Comparison of ENCODE assay signal across 20 cellular contexts in the genomic region with DNA sequence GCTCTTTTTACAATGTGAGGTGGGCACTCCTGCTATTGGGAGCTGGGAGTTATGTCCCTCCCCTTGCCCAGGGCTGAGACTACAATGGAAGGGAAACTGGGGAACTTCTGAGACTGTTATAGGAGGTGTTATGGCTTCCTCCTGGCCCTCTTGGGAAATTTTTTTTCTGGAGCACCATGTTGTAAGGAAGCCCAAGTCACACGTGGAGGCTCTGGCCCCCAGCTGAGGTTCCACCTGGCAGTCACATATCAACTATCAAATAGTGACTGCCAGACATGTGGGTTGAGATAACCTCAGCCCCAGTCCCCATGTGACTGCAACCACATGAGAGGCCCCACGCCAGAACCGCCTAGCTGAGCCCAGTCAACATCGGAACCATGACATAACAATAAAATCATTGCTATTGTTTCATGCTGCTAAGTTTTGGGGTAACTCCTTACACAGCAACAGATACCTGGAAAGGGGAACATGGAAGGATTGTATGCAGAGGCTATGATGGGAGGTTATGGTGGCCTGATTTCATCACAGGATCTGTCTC.
DNase-seq lines count a peak whose midpoint lies in the region; ATAC-seq, FAIRE-seq and TF ChIP-seq lines count a peak whose summit lies in the region.
"Had no signal": no experiment of that assay in that cellular context is flagged by ENCODE, and none has a peak within 500 bp of the region (broad histone marks: within the 10 kb centered on the region; RNA-seq: fewer than 3 reads in every experiment).

No MANE protein-coding gene starts in this region.

- no peaks in the 10 kb centered on the region for H3F3A ChIP-seq in GM23338 (replicated peaks; ENCODE audit: low read depth)

- in situ Hi-C loops in K562 (cut with MboI): no loop called here

- H2BK120ac ChIP-seq in mesenchymal stem cell (ENCODE audit: low read depth, low read length) (no peak overlapping the region), H9 (ENCODE audit: low read depth, low read length, poor library complexity, severe bottlenecking) (no peak overlapping the region)

- H3K23me2 ChIP-seq in H9 (ENCODE audit: insufficient read length, low read depth, low read length, poor library complexity, severe bottlenecking): no peaks in the 10 kb centered on the region

- H3K36me3 ChIP-seq in Caco-2 (ENCODE audit: control insufficient read depth, insufficient read depth, low read length): no peaks in the 10 kb centered on the region
- H3K36me3 ChIP-seq in GM23338 (ENCODE audit: insufficient read depth): no peaks in the 10 kb centered on the region
- H3K36me3 ChIP-seq in K562 (ENCODE audit: control insufficient read depth, insufficient read depth, low read length): no peaks in the 10 kb centered on the region
- H3K36me3 ChIP-seq in mesenchymal stem cell (ENCODE audit: control insufficient read depth in 1 of 2, insufficient read depth in 2 of 2, low read depth in 1 of 2, low read length in 2 of 2): no peaks in the 10 kb centered on the region
- H3K36me3 ChIP-seq in psoas muscle (ENCODE audit: insufficient read depth in 1 of 2, low read depth in 1 of 2): no peaks in the 10 kb centered on the region
- H3K36me3 ChIP-seq: BE2C had no signal

- H3K18ac ChIP-seq in mesenchymal stem cell (ENCODE audit: low read depth in 1 of 2, low read length in 2 of 2) (no peak overlapping the region), H9 (ENCODE audit: insufficient read length, low read depth, low read length) (no peak overlapping the region)

- H3K27me3 Mint-ChIP-seq in Caco-2 (ENCODE audit: insufficient read depth, unreplicated experiment) (no peaks in the 10 kb centered on the region), GM23338 (ENCODE audit: insufficient read depth, low read depth, poor library complexity) (peaks cover 9% of the 10 kb centered on the region), H9 (ENCODE audit: low read depth) (peaks cover 9% of the 10 kb centered on the region)

- H3K4me1 ChIP-seq in Caco-2: peaks cover 20% of the 10 kb centered on the region
- H3K4me1 ChIP-seq in GM23338 (ENCODE audit: insufficient read depth): no peaks in the 10 kb centered on the region
- peaks cover 2 to 3% of the 10 kb centered on the region in 2 experiments; a peak in 1 of 5 replicates for H3K4me1 ChIP-seq in K562 (replicated peaks in 1 of 2; ENCODE audit: control insufficient read depth in 2 of 2, insufficient read depth in 2 of 2, low read length in 2 of 2)
- H3K4me1 ChIP-seq in mesenchymal stem cell (ENCODE audit: control insufficient read depth, insufficient read depth, low read depth, low read length): peaks cover 7% of the 10 kb centered on the region
- no peaks in the 10 kb centered on the region for H3K4me1 ChIP-seq in H9 (ENCODE audit: insufficient read depth, low read length)
- H3K4me1 ChIP-seq in psoas muscle: no peaks in the 10 kb centered on the region
- H3K4me1 ChIP-seq: A549, BE2C had no signal

- TF ChIP-seq POLR2A in K562 (conservative IDR thresholded peaks at IDR 0.05): no peak

- H3K9me2 ChIP-seq in GM23338 (ENCODE audit: insufficient read depth): no peaks in the 10 kb centered on the region

- no peak overlapping the region for H3K14ac ChIP-seq in mesenchymal stem cell (ENCODE audit: low read length in 2 of 2)
- no peak overlapping the region for H3K14ac ChIP-seq in H9 (ENCODE audit: insufficient read depth, low read length)

- intact Hi-C loops in Caco-2 (cut with micrococcal nuclease; ENCODE audit: unreplicated experiment): no loop called here
- intact Hi-C loops in K562 (cut with micrococcal nuclease): no loop called here
- intact Hi-C loops in psoas muscle (cut with DNase I): no loop called here

- TF ChIP-seq EP300 in K562 (IDR thresholded peaks at IDR 0.05; ENCODE audit: low read length): no peak

- no peaks in the 10 kb centered on the region for H3K9me1 ChIP-seq in K562 (ENCODE audit: control insufficient read depth, insufficient read depth, low read length)

- H2BK15ac ChIP-seq in mesenchymal stem cell (ENCODE audit: low read depth, poor library complexity, severe bottlenecking) (no peak overlapping the region), H9 (ENCODE audit: low read depth, low read length) (no peak overlapping the region)

- H3K56ac ChIP-seq in H9 (ENCODE audit: insufficient read length, low read depth, low read length): no peak overlapping the region

- H2AK5ac ChIP-seq in mesenchymal stem cell (ENCODE audit: low read length, severe bottlenecking): peak overlapping the region; percentile 29
- no peak overlapping the region for H2AK5ac ChIP-seq in H9 (ENCODE audit: insufficient read length, low read length)

- H3K23ac ChIP-seq in mesenchymal stem cell (ENCODE audit: low read length in 2 of 2): no peak overlapping the region
- H3K23ac ChIP-seq in H9 (ENCODE audit: insufficient read length, low read depth, low read length): no peak overlapping the region

- no peak overlapping the region for H3K27ac ChIP-seq in GM23338 (ENCODE audit: low read depth)
- no peak overlapping the region for H3K27ac ChIP-seq in K562 (ENCODE audit: extremely low read depth, low read depth, low read length)
- H3K27ac ChIP-seq in mesenchymal stem cell (ENCODE audit: low read length, poor library complexity, severe bottlenecking): no peak overlapping the region
- H3K27ac ChIP-seq in H9 (ENCODE audit: insufficient read length, low read depth, low read length): no peak overlapping the region
- H3K27ac ChIP-seq in psoas muscle: no peak overlapping the region
- H3K27ac ChIP-seq: A549, C4-2B, HL-60 had no signal

- H2BK20ac ChIP-seq in H9 (ENCODE audit: low read depth, low read length, poor library complexity, severe bottlenecking): no peak overlapping the region

- H4K8ac ChIP-seq in mesenchymal stem cell (ENCODE audit: low read length) (no peak overlapping the region), H9 (replicated peaks; ENCODE audit: insufficient read length, low read depth, low read length) (no peak overlapping the region)

- H3K79me2 ChIP-seq in GM23338 (replicated peaks; ENCODE audit: insufficient read depth) (no peaks in the 10 kb centered on the region), K562 (ENCODE audit: control insufficient read depth, insufficient read depth, low read length) (no peaks in the 10 kb centered on the region), H9 (ENCODE audit: insufficient read depth, low read length) (no peaks in the 10 kb centered on the region)

- H3K9me3 ChIP-seq in Caco-2 (peaks cover 8% of the 10 kb centered on the region), K562 (replicated peaks; ENCODE audit: control insufficient read depth, insufficient read depth, low read depth, low read length) (peaks cover 3% of the 10 kb centered on the region; the same call in 1 of the 2 replicates), mesenchymal stem cell (ENCODE audit: control insufficient read depth, low read length) (peaks cover 17% of the 10 kb centered on the region), H9 (ENCODE audit: control insufficient read depth, low read depth, low read length) (no peaks in the 10 kb centered on the region), psoas muscle (peaks cover 3% of the 10 kb centered on the region)
- H3K9me3 ChIP-seq: BE2C had no signal

- H3K4me3 ChIP-seq in Caco-2 (ENCODE audit: low read depth, low read length): no peak overlapping the region
- H3K4me3 ChIP-seq in GM23338: no peak overlapping the region
- no peak overlapping the region for H3K4me3 ChIP-seq in K562
- H3K4me3 ChIP-seq in mesenchymal stem cell (ENCODE audit: insufficient read depth in 1 of 2, low read depth in 1 of 2, low read length in 2 of 2): no peak overlapping the region
- no peak overlapping the region for H3K4me3 ChIP-seq in psoas muscle
- H3K4me3 ChIP-seq: A549 had no signal

- H3K9ac ChIP-seq in K562 (ENCODE audit: insufficient read depth in 1 of 2, low read depth in 2 of 2, low read length in 2 of 2) (no peak overlapping the region), mesenchymal stem cell (ENCODE audit: low read length) (no peak overlapping the region), H9 (ENCODE audit: extremely low read depth, insufficient read length, low read length) (no peak overlapping the region)

- H4K20me1 ChIP-seq in GM23338 (replicated peaks; ENCODE audit: insufficient read depth) (no peaks in the 10 kb centered on the region), K562 (replicated peaks; ENCODE audit: control insufficient read depth, insufficient read depth, low read length) (no peaks in the 10 kb centered on the region), H9 (ENCODE audit: control insufficient read depth, insufficient read depth, insufficient read length) (no peaks in the 10 kb centered on the region)

- H3K4ac ChIP-seq in mesenchymal stem cell (ENCODE audit: low read depth in 1 of 2, low read length in 2 of 2) (no peak overlapping the region), H9 (ENCODE audit: low read depth, low read length) (no peak overlapping the region)

- H2BK5ac ChIP-seq in mesenchymal stem cell (ENCODE audit: low read depth, low read length, poor library complexity, severe bottlenecking): no peak overlapping the region
- no peak overlapping the region for H2BK5ac ChIP-seq in H9 (ENCODE audit: insufficient read length, low read length)

- H2AFZ ChIP-seq in GM23338: no peak overlapping the region
- no peak overlapping the region for H2AFZ ChIP-seq in K562 (ENCODE audit: low read depth, low read length)
- H2AFZ ChIP-seq in mesenchymal stem cell (ENCODE audit: low read depth, low read length): no peak overlapping the region
- no peak overlapping the region for H2AFZ ChIP-seq in H9 (ENCODE audit: low read length)

- TF ChIP-seq CTCF in Caco-2 (IDR thresholded peaks at IDR 0.05; ENCODE audit: insufficient read depth in 1 of 2, low read depth in 1 of 2, low read length in 1 of 2, severe bottlenecking in 1 of 2, unreplicated experiment in 1 of 2) (no peak), GM23338 (conservative IDR thresholded peaks at IDR 0.05; ENCODE audit: low read depth in 2 of 2) (no peak), K562 (IDR thresholded peaks at IDR 0.05 in 2 of 3, conservative IDR thresholded peaks at IDR 0.05 in 1 of 3; ENCODE audit: insufficient read depth in 2 of 3, low read depth in 1 of 3, low read length in 3 of 3) (no peak), H9 (conservative IDR thresholded peaks at IDR 0.05) (no peak), psoas muscle (IDR thresholded peaks at IDR 0.05) (no peak)

- no peak for FAIRE-seq in K562 (lab: Jason Lieb, UNC)
- FAIRE-seq: A549, D721Med, GM19239, H1 had no signal

- no peak overlapping the region for H2BK12ac ChIP-seq in mesenchymal stem cell (ENCODE audit: low read length in 2 of 2)
- H2BK12ac ChIP-seq in H9 (ENCODE audit: insufficient read length, low read depth, low read length): no peak overlapping the region

- WGBS in K562 (ENCODE audit: insufficient coverage, low coverage, missing lambda C conversion rate): 8% methylated on average over 4 of the region's 4 CpGs
- WGBS in mesenchymal stem cell: 92% methylated on average over 4 of the region's 4 CpGs
- no CpG with 5 or more reads among the region's 4 CpGs for WGBS in H9 (ENCODE audit: extremely low coverage, insufficient read length, low lambda C conversion rate)
- 91 to 98% (median 94%) methylated on average over 4 of the region's 4 CpGs for WGBS in psoas muscle, 3 donors

- ATAC-seq in GM23338 (no peak), K562 (no peak), psoas muscle (no peak)
- ATAC-seq: A549 had no signal

- H3K79me1 ChIP-seq in mesenchymal stem cell (replicated peaks; ENCODE audit: low read length, poor library complexity, severe bottlenecking) (no peaks in the 10 kb centered on the region), H9 (ENCODE audit: insufficient read depth, low read depth, low read length, poor library complexity, severe bottlenecking) (no peaks in the 10 kb centered on the region)

- H3K27me3 ChIP-seq in Caco-2 (replicated peaks; ENCODE audit: control insufficient read depth, insufficient read depth, low read length) (no peaks in the 10 kb centered on the region), GM23338 (ENCODE audit: insufficient read depth) (no peaks in the 10 kb centered on the region), K562 (ENCODE audit: control insufficient read depth in 2 of 2, insufficient read depth in 2 of 2, low read length in 2 of 2) (peaks cover 6 to 34% of the 10 kb centered on the region in 2 experiments; a peak in 4 of 5 replicates), mesenchymal stem cell (ENCODE audit: control insufficient read depth in 1 of 2, insufficient read depth in 1 of 2, low read length in 2 of 2) (no peaks in the 10 kb centered on the region), H9 (ENCODE audit: insufficient read depth, low read length) (no peaks in the 10 kb centered on the region), psoas muscle (ENCODE audit: insufficient read depth in 3 of 3, low read length in 2 of 3) (no peaks in the 10 kb centered on the region)
- H3K27me3 ChIP-seq: BE2C had no signal

- H3K4me2 ChIP-seq in GM23338 (no peak overlapping the region), K562 (ENCODE audit: insufficient read depth, low read length) (no peak overlapping the region), mesenchymal stem cell (ENCODE audit: low read length, poor library complexity, severe bottlenecking) (no peak overlapping the region), H9 (ENCODE audit: insufficient read depth, insufficient read length, low read length) (no peak overlapping the region)
- H3K4me2 ChIP-seq: A549 had no signal

- TF ChIP-seq RAD21 in K562 (CRISPR knock-in tag; conservative IDR thresholded peaks at IDR 0.05 in 1 of 2, IDR thresholded peaks at IDR 0.05 in 1 of 2): no peak

- POLR2A ChIA-PET in Caco-2 (lab: Charles Lee) (no interaction called here), K562 (lab: Yijun Ruan, JAX) (interaction anchor here (0.6 to 1.0 kb wide), 6 partner anchors 12 to 189 kb away, joined by 3 to 4 read pairs (median 3); no protein-coding TSS in a partner anchor)

- CTCF ChIA-PET in Caco-2 (lab: Charles Lee) (interaction anchor here (0.6 to 1.2 kb wide), 2 partner anchors 15 to 116 kb away, joined by 4 read pairs; no protein-coding TSS in a partner anchor), K562 (lab: Yijun Ruan, JAX; ENCODE audit: low intra/inter-chr PET ratio) (no interaction called here)

- H3K36me3 Mint-ChIP-seq in Caco-2 (ENCODE audit: insufficient read depth, unreplicated experiment) (no peaks in the 10 kb centered on the region), GM23338 (ENCODE audit: low read depth) (no peaks in the 10 kb centered on the region), H9 (ENCODE audit: insufficient read depth in 1 of 3, low read depth in 3 of 3) (no peaks in the 10 kb centered on the region; a peak in 1 of 7 replicates)

- no peak overlapping the region for H3T11ph ChIP-seq in H9 (ENCODE audit: low read length)

- H4K91ac ChIP-seq in mesenchymal stem cell (ENCODE audit: low read length) (no peak overlapping the region), H9 (ENCODE audit: insufficient read length, low read depth, low read length) (no peak overlapping the region)

- H3K9me3 Mint-ChIP-seq in Caco-2 (ENCODE audit: unreplicated experiment) (no peaks in the 10 kb centered on the region), GM23338 (peaks cover 3% of the 10 kb centered on the region; the same call in 1 of the 3 replicates), H9 (peaks cover 0 to 4% of the 10 kb centered on the region in 2 experiments; a peak in 2 of 5 replicates)

- no TSS peak for BruUV-seq in Caco-2 (replicated peaks; lab: Mats Ljungman, UMichigan)
- BruUV-seq in K562 (replicated peaks; lab: Mats Ljungman, UMichigan): no TSS peak

- no peak overlapping the region for H4K5ac ChIP-seq in H9 (ENCODE audit: insufficient read length, low read depth, low read length)

- H3K4me1 Mint-ChIP-seq in Caco-2 (ENCODE audit: low read depth, unreplicated experiment) (peaks cover 10% of the 10 kb centered on the region), GM23338 (no peaks in the 10 kb centered on the region), H9 (no peaks in the 10 kb centered on the region)
- H3K4me1 Mint-ChIP-seq: CD4-positive, alpha-beta memory T cell had no signal

- H3K27ac Mint-ChIP-seq in Caco-2 (ENCODE audit: unreplicated experiment): peak overlapping the region; percentile 50
- no peak overlapping the region for H3K27ac Mint-ChIP-seq in GM23338
- H3K27ac Mint-ChIP-seq in H9: no peak overlapping the region
- H3K27ac Mint-ChIP-seq: CD4-positive, alpha-beta memory T cell had no signal

- DNase-seq in Caco-2 (no peak), GM23338 (ENCODE audit: low spot score) (no peak), K562 (ENCODE audit: extremely low read depth in 1 of 4, low spot score in 3 of 4) (no peak), mesenchymal stem cell (no peak), SK-N-DZ (ENCODE audit: low spot score) (no peak), DMS153 treated with DMSO at 0.1 percent for 48 hours (lab: John Stamatoyannopoulos, UW; ENCODE audit: unreplicated experiment) (no peak), H9 (no peak), psoas muscle (no peak)
- DNase-seq: BE2C; CD4-positive, alpha-beta memory T cell; DMS153; DND-41; GDM1; HCEC 1CT had no signal

- H3K4me3 Mint-ChIP-seq in Caco-2 (ENCODE audit: unreplicated experiment): no peak overlapping the region
- H3K4me3 Mint-ChIP-seq in GM23338: no peak overlapping the region
- no peak overlapping the region for H3K4me3 Mint-ChIP-seq in H9
- H3K4me3 Mint-ChIP-seq: CD4-positive, alpha-beta memory T cell had no signal
